In the genomic region with DNA sequence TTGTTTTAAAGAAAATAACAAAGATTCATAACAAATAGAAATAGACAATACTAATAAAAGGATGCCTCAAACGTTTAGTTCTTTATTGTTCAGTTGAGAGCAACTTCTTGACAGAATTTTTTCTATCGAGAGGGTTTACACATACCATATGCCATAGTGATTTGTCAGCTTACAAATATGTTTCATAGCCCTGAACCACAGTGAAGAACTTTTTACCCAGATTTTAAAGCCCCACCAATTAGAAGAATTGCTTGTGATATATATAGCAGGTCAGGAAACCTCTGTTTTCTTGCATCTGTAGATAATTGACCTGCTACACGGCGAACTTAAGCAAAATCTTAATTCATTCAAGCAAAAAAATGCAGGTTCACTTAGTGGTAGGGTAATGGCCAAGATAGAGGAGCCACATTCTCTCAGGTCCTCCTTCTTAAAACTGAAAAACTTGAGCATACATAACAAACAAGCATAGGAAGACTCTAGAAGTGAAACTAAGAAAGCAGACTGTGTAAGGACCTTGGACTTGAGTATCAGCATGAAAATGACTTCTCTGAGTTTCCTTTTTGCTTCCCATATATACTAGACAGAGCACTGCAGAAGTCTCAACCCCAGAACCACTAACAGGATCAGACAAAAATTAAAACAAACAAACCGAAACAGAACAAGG, we compare ENCODE assay signal across 13 cellular contexts. TPM values are rescaled to one million over a fixed set of nuclear protein-coding genes. Genes with fewer than 3 reads are reported as not detected.
DNase-seq lines count a peak whose midpoint lies in the region; ATAC-seq and TF ChIP-seq lines count a peak whose summit lies in the region.
"Had no signal": no experiment of that assay in that cellular context is flagged by ENCODE, and none has a peak within 500 bp of the region (broad histone marks: within the 10 kb centered on the region; RNA-seq: fewer than 3 reads in every experiment).

No MANE protein-coding gene starts in this region.

- no peak for TF ChIP-seq CTCF in GM10266 (IDR thresholded peaks at IDR 0.05; ENCODE audit: control insufficient read depth, insufficient read depth, low read depth, missing control alignments)
- no peak for TF ChIP-seq CTCF in mesothelial cell of epicardium (IDR thresholded peaks at IDR 0.05; ENCODE audit: unreplicated experiment)

- no peaks in the 10 kb centered on the region for H3K27me3 Mint-ChIP-seq in mesothelial cell of epicardium (ENCODE audit: low read depth)
- H3K27me3 Mint-ChIP-seq: activated CD8-positive, alpha-beta T cell treated with anti-CD3 and anti-CD28 coated beads for 36 hours; CD4-positive, alpha-beta T cell had no signal

- DNase-seq in OCI-M1 (lab: John Stamatoyannopoulos, UW) (peak; percentile 90), GM10266 (ENCODE audit: extremely low spot score) (no peak), T-helper 9 cell (no peak), NCI-H345 treated with DMSO at 0.1 percent for 48 hours (lab: John Stamatoyannopoulos, UW; ENCODE audit: unreplicated experiment) (no peak), mesothelial cell of epicardium (ENCODE audit: low spot score in 2 of 2, unreplicated experiment in 2 of 2) (no peak)
- DNase-seq: activated CD8-positive, alpha-beta T cell treated with anti-CD3 and anti-CD28 coated beads for 36 hours; amniotic stem cell; CD4-positive, alpha-beta T cell; H9; NCI-H1417 treated with DMSO at 0.1 percent for 48 hours had no signal

- no peak overlapping the region for H3K27ac Mint-ChIP-seq in mesothelial cell of epicardium
- H3K27ac Mint-ChIP-seq: activated CD8-positive, alpha-beta T cell treated with anti-CD3 and anti-CD28 coated beads for 36 hours; CD4-positive, alpha-beta T cell had no signal

- H3K4me1 Mint-ChIP-seq in mesothelial cell of epicardium = no peaks in the 10 kb centered on the region

- H3K36me3 Mint-ChIP-seq in mesothelial cell of epicardium = no peaks in the 10 kb centered on the region

- H3K9me3 Mint-ChIP-seq in mesothelial cell of epicardium = no peaks in the 10 kb centered on the region
- H3K9me3 Mint-ChIP-seq: activated CD8-positive, alpha-beta T cell treated with anti-CD3 and anti-CD28 coated beads for 36 hours; CD4-positive, alpha-beta T cell; H9 had no signal

- peak; percentile 98 for ATAC-seq in GM18508 (IDR thresholded peaks at IDR 0.05; ENCODE audit: insufficient read depth, unreplicated experiment)
- peak; percentile 97 for ATAC-seq in GM21447 (IDR thresholded peaks at IDR 0.05; ENCODE audit: unreplicated experiment)
- peak; percentile 96 for ATAC-seq in HG03064 (IDR thresholded peaks at IDR 0.05; ENCODE audit: low read depth, unreplicated experiment)
- ATAC-seq: activated CD8-positive, alpha-beta T cell treated with anti-CD3 and anti-CD28 coated beads for 36 hours had no signal

- H3K4me3 Mint-ChIP-seq in mesothelial cell of epicardium = no peak overlapping the region
- H3K4me3 Mint-ChIP-seq: activated CD8-positive, alpha-beta T cell treated with anti-CD3 and anti-CD28 coated beads for 36 hours; CD4-positive, alpha-beta T cell; H9 had no signal

RNA-seq across cellular contexts. Expression of gene CRISP1, which starts 39.5 kb away (rescaled TPM):
- not detected in 3 replicates for total RNA-seq in mesothelial cell of epicardium
- total RNA-seq: activated CD8-positive, alpha-beta T cell treated with anti-CD3 and anti-CD28 coated beads for 36 hours; CD4-positive, alpha-beta T cell; H9 had no signal

RNA-seq across cellular contexts. Expression of gene PGK2, which starts 39.8 kb away (rescaled TPM):
- total RNA-seq in mesothelial cell of epicardium = not detected in 3 replicates
- total RNA-seq: activated CD8-positive, alpha-beta T cell treated with anti-CD3 and anti-CD28 coated beads for 36 hours; CD4-positive, alpha-beta T cell; H9 had no signal
